39 cellular contexts compared by ENCODE assay signal in the genomic region with DNA sequence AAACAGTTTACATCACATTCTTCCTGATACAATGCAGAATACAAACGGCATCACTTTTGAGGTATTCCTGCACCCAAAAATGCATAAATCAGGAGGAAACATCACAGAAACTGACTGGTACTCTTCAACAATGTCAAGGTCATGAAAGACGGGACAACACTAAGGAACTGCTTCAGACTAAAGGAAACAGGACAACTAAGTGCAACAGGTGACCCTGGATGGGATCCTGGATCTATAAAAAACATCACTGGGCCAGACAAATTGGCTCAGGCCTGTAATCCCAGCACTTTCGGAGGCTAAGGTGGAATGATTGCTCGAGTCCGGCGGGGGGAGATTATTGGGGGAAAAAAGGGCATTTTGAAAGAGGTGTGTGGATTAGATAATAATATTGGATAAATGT. TPM values are rescaled to one million over a fixed set of nuclear protein-coding genes. Genes with fewer than 3 reads are reported as not detected.
"Had no signal": no experiment of that assay in that cellular context is flagged by ENCODE, and none has a peak within 500 bp of the region (broad histone marks: within the 10 kb centered on the region; RNA-seq: fewer than 3 reads in every experiment).

No MANE protein-coding gene starts in this region.

- H3K27ac Mint-ChIP-seq: activated naive CD4-positive, alpha-beta T cell treated with anti-CD3 and anti-CD28 coated beads for 36 hours; activated naive CD4-positive, alpha-beta T cell treated with anti-CD3 and anti-CD28 coated beads, Interleukin-2, amount 10 ng/mL, durations not matched to agents 7 days and 5 days; activated naive CD4-positive, alpha-beta T cell treated with anti-CD3 and anti-CD28 coated beads, Interleukin-2, amount 50 U/mL, for 24 hours; activated naive CD4-positive, alpha-beta T cell treated with anti-CD3 and anti-CD28 coated beads, Interleukin-2, amount 50 U/mL, for 72 hours; activated naive CD8-positive, alpha-beta T cell; activated naive CD8-positive, alpha-beta T cell treated with anti-CD3 and anti-CD28 coated beads for 36 hours; activated naive CD8-positive, alpha-beta T cell treated with anti-CD3 and anti-CD28 coated beads, Interleukin-2, amount 10 ng/mL, durations not matched to agents 7 days and 5 days; activated naive CD8-positive, alpha-beta T cell treated with anti-CD3 and anti-CD28 coated beads, Interleukin-2, amount 50 U/mL, for 24 hours; activated T-cell treated with anti-CD3 and anti-CD28 coated beads, Interleukin-2, amount 50 U/mL, for 24 hours; activated T-cell treated with anti-CD3 and anti-CD28 coated beads, Interleukin-2, amount 50 U/mL, for 72 hours; activated T-helper 1 cell treated with anti-CD3 and anti-CD28 coated beads, Interleukin-12 subunit alpha, Interleukin-12 subunit beta, Interleukin-2, Interleukin-4 antibody, amounts not matched to agents 30 ng/mL and 10 ng/mL and 1 ng/mL, durations not matched to agents 14 hours and 24 hours and 36 hours; activated T-helper 17 cell treated with anti-CD3 and anti-CD28 coated beads, Interleukin-2, amount 50 U/mL, for 72 hours; activated T-helper 2 cell treated with anti-CD3 and anti-CD28 coated beads, Interferon-gamma antibody, Interleukin-2, Interleukin-4, amounts not matched to agents 10 μg/mL and 5 μg/mL and 100 μg/mL, durations not matched to agents 14 hours and 24 hours and 36 hours; brain had no signal

- DNase-seq: activated effector memory CD4-positive, alpha-beta T cell treated with anti-CD3 and anti-CD28 coated beads, Interleukin-2, amount 50 U/mL, for 16 hours; activated effector memory CD4-positive, alpha-beta T cell treated with Interleukin-2 at 50 U/mL for 16 hours; activated gamma-delta T cell; activated gamma-delta T cell treated with Interleukin-2 at 50 U/mL for 16 hours; activated naive CD4-positive, alpha-beta T cell; activated naive CD4-positive, alpha-beta T cell treated with anti-CD3 and anti-CD28 coated beads for 36 hours; activated naive CD4-positive, alpha-beta T cell treated with anti-CD3 and anti-CD28 coated beads, Interleukin-2, amount 10 ng/mL, durations not matched to agents 7 days and 5 days; activated naive CD4-positive, alpha-beta T cell treated with anti-CD3 and anti-CD28 coated beads, Interleukin-2, amount 50 U/mL, for 16 hours; activated naive CD4-positive, alpha-beta T cell treated with Interleukin-2 at 50 U/mL for 16 hours; activated naive CD8-positive, alpha-beta T cell treated with anti-CD3 and anti-CD28 coated beads for 36 hours; activated naive CD8-positive, alpha-beta T cell treated with anti-CD3 and anti-CD28 coated beads, Interleukin-2, amount 10 ng/mL, durations not matched to agents 7 days and 5 days; activated naive CD8-positive, alpha-beta T cell treated with anti-CD3 and anti-CD28 coated beads, Interleukin-2, amount 50 U/mL, for 24 hours; activated T-cell treated with anti-CD3 and anti-CD28 coated beads, Interleukin-2, amount 50 U/mL, for 24 hours; activated T-cell treated with anti-CD3 and anti-CD28 coated beads, Interleukin-2, amount 50 U/mL, for 4 hours; activated T-cell treated with anti-CD3 and anti-CD28 coated beads, Interleukin-2, amount 50 U/mL, for 48 hours; activated T-cell treated with anti-CD3 and anti-CD28 coated beads, Interleukin-2, amount 50 U/mL, for 72 hours; adrenal gland; amniotic stem cell; anterior cingulate cortex; aorta; body of pancreas; brain microvascular endothelial cell; caudate nucleus; central memory CD4-positive, alpha-beta T cell; cerebellar nuclear complex had no signal

- H3K4me3 ChIP-seq: adrenal gland, ascending aorta, body of pancreas, breast epithelium, cardiac muscle cell had no signal

- H3K27me3 ChIP-seq: ascending aorta had no signal

- H3K9me3 Mint-ChIP-seq: activated naive CD4-positive, alpha-beta T cell treated with anti-CD3 and anti-CD28 coated beads for 36 hours; activated naive CD4-positive, alpha-beta T cell treated with anti-CD3 and anti-CD28 coated beads, Interleukin-2, amount 10 ng/mL, durations not matched to agents 7 days and 5 days; activated naive CD4-positive, alpha-beta T cell treated with anti-CD3 and anti-CD28 coated beads, Interleukin-2, amount 50 U/mL, for 24 hours; activated naive CD4-positive, alpha-beta T cell treated with anti-CD3 and anti-CD28 coated beads, Interleukin-2, amount 50 U/mL, for 72 hours; activated naive CD8-positive, alpha-beta T cell treated with anti-CD3 and anti-CD28 coated beads for 36 hours; activated naive CD8-positive, alpha-beta T cell treated with anti-CD3 and anti-CD28 coated beads, Interleukin-2, amount 10 ng/mL, durations not matched to agents 7 days and 5 days; activated naive CD8-positive, alpha-beta T cell treated with anti-CD3 and anti-CD28 coated beads, Interleukin-2, amount 50 U/mL, for 24 hours; activated T-cell treated with anti-CD3 and anti-CD28 coated beads, Interleukin-2, amount 50 U/mL, for 24 hours; activated T-cell treated with anti-CD3 and anti-CD28 coated beads, Interleukin-2, amount 50 U/mL, for 4 hours; activated T-cell treated with anti-CD3 and anti-CD28 coated beads, Interleukin-2, amount 50 U/mL, for 72 hours; activated T-helper 1 cell treated with anti-CD3 and anti-CD28 coated beads, Interleukin-12 subunit alpha, Interleukin-12 subunit beta, Interleukin-2, Interleukin-4 antibody, amounts not matched to agents 30 ng/mL and 10 ng/mL and 1 ng/mL, durations not matched to agents 14 hours and 24 hours and 36 hours; activated T-helper 17 cell treated with anti-CD3 and anti-CD28 coated beads, Interleukin-2, amount 50 U/mL, for 72 hours; activated T-helper 2 cell treated with anti-CD3 and anti-CD28 coated beads, Interferon-gamma antibody, Interleukin-2, Interleukin-4, amounts not matched to agents 10 μg/mL and 5 μg/mL and 100 μg/mL, durations not matched to agents 14 hours and 24 hours and 36 hours; central memory CD8-positive, alpha-beta T cell had no signal

- ATAC-seq: activated naive CD4-positive, alpha-beta T cell treated with anti-CD3 and anti-CD28 coated beads, Interleukin-2, amount 50 U/mL, for 72 hours; activated naive CD8-positive, alpha-beta T cell treated with anti-CD3 and anti-CD28 coated beads, Interleukin-2, amount 50 U/mL, for 24 hours; activated T-cell treated with anti-CD3 and anti-CD28 coated beads, Interleukin-2, amount 50 U/mL, for 4 hours; activated T-cell treated with anti-CD3 and anti-CD28 coated beads, Interleukin-2, amount 50 U/mL, for 72 hours; activated T-helper 17 cell treated with anti-CD3 and anti-CD28 coated beads, Interleukin-2, amount 50 U/mL, for 72 hours; body of pancreas had no signal

- H3K36me3 ChIP-seq: adrenal gland, ascending aorta, brain microvascular endothelial cell, breast epithelium, cardiac muscle cell had no signal

- H3K4me3 Mint-ChIP-seq: activated naive CD4-positive, alpha-beta T cell treated with anti-CD3 and anti-CD28 coated beads for 36 hours; activated naive CD4-positive, alpha-beta T cell treated with anti-CD3 and anti-CD28 coated beads, Interleukin-2, amount 10 ng/mL, durations not matched to agents 7 days and 5 days; activated naive CD4-positive, alpha-beta T cell treated with anti-CD3 and anti-CD28 coated beads, Interleukin-2, amount 50 U/mL, for 24 hours; activated naive CD8-positive, alpha-beta T cell; activated naive CD8-positive, alpha-beta T cell treated with anti-CD3 and anti-CD28 coated beads for 36 hours; activated naive CD8-positive, alpha-beta T cell treated with anti-CD3 and anti-CD28 coated beads, Interleukin-2, amount 10 ng/mL, durations not matched to agents 7 days and 5 days; activated naive CD8-positive, alpha-beta T cell treated with anti-CD3 and anti-CD28 coated beads, Interleukin-2, amount 50 U/mL, for 24 hours; activated T-cell treated with anti-CD3 and anti-CD28 coated beads, Interleukin-2, amount 50 U/mL, for 24 hours; activated T-cell treated with anti-CD3 and anti-CD28 coated beads, Interleukin-2, amount 50 U/mL, for 4 hours; activated T-cell treated with anti-CD3 and anti-CD28 coated beads, Interleukin-2, amount 50 U/mL, for 72 hours; activated T-helper 1 cell treated with anti-CD3 and anti-CD28 coated beads, Interleukin-12 subunit alpha, Interleukin-12 subunit beta, Interleukin-2, Interleukin-4 antibody, amounts not matched to agents 30 ng/mL and 10 ng/mL and 1 ng/mL, durations not matched to agents 14 hours and 24 hours and 36 hours; activated T-helper 17 cell treated with anti-CD3 and anti-CD28 coated beads, Interleukin-2, amount 50 U/mL, for 72 hours; brain; central memory CD8-positive, alpha-beta T cell had no signal

- H3K27ac ChIP-seq: adrenal gland, ascending aorta, body of pancreas, brain microvascular endothelial cell, breast epithelium, cardiac muscle cell had no signal

- H3K9me3 ChIP-seq: adrenal gland, ascending aorta, body of pancreas, breast epithelium had no signal

- H3K4me1 Mint-ChIP-seq: activated naive CD4-positive, alpha-beta T cell treated with anti-CD3 and anti-CD28 coated beads, Interleukin-2, amount 10 ng/mL, durations not matched to agents 7 days and 5 days; activated naive CD4-positive, alpha-beta T cell treated with anti-CD3 and anti-CD28 coated beads, Interleukin-2, amount 50 U/mL, for 24 hours; activated naive CD8-positive, alpha-beta T cell treated with anti-CD3 and anti-CD28 coated beads for 36 hours; activated naive CD8-positive, alpha-beta T cell treated with anti-CD3 and anti-CD28 coated beads, Interleukin-2, amount 10 ng/mL, durations not matched to agents 7 days and 5 days; activated naive CD8-positive, alpha-beta T cell treated with anti-CD3 and anti-CD28 coated beads, Interleukin-2, amount 50 U/mL, for 24 hours; activated T-helper 17 cell treated with anti-CD3 and anti-CD28 coated beads, Interleukin-2, amount 50 U/mL, for 72 hours; brain had no signal

- H3K36me3 Mint-ChIP-seq: activated naive CD4-positive, alpha-beta T cell treated with anti-CD3 and anti-CD28 coated beads, Interleukin-2, amount 10 ng/mL, durations not matched to agents 7 days and 5 days; activated naive CD4-positive, alpha-beta T cell treated with anti-CD3 and anti-CD28 coated beads, Interleukin-2, amount 50 U/mL, for 24 hours; activated naive CD8-positive, alpha-beta T cell; activated naive CD8-positive, alpha-beta T cell treated with anti-CD3 and anti-CD28 coated beads for 36 hours; activated naive CD8-positive, alpha-beta T cell treated with anti-CD3 and anti-CD28 coated beads, Interleukin-2, amount 10 ng/mL, durations not matched to agents 7 days and 5 days; brain had no signal

- H3K4me1 ChIP-seq: adrenal gland, ascending aorta, breast epithelium had no signal

RNA-seq across cellular contexts. Expression of gene BTNL9, which starts 22.6 kb away (rescaled TPM):
- total RNA-seq: activated naive CD4-positive, alpha-beta T cell treated with anti-CD3 and anti-CD28 coated beads for 36 hours; activated naive CD8-positive, alpha-beta T cell treated with anti-CD3 and anti-CD28 coated beads, Interleukin-2, amount 10 ng/mL, durations not matched to agents 7 days and 5 days; activated T-helper 1 cell treated with anti-CD3 and anti-CD28 coated beads, Interleukin-12 subunit alpha, Interleukin-12 subunit beta, Interleukin-2, Interleukin-4 antibody, amounts not matched to agents 30 ng/mL and 10 ng/mL and 1 ng/mL, durations not matched to agents 14 hours and 24 hours and 36 hours; activated T-helper 2 cell treated with anti-CD3 and anti-CD28 coated beads, Interferon-gamma antibody, Interleukin-2, Interleukin-4, amounts not matched to agents 10 μg/mL and 5 μg/mL and 100 μg/mL, durations not matched to agents 14 hours and 24 hours and 36 hours; astrocyte; bronchial epithelial cell; cardiac muscle cell; chondrocyte had no signal
